19 cellular contexts compared by ENCODE assay signal in the genomic region with DNA sequence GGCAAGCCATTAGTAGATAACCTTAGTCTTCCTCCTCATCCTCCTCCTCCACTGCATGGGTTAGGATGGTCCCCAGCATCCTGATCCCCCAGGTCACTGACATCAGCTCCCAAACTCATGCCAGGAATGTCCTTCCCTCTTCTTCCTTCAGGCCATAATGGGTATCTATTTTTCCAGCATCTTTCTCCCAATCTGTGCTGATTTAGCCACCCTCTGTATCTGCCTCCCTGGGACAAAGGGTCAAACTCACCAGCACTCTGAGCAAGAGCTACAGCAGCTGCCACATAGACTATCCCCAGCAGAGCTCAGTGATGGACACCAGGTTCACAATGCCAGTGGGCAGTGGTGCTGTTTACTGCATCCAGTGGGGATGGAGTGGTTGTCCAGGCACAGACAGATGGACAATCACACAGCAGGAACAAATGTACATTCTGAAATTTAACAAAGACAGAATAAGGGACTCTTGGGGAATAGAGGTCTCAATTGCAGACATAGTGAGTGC.
DNase-seq lines count a peak whose midpoint lies in the region; ATAC-seq and TF ChIP-seq lines count a peak whose summit lies in the region.
"Had no signal": no experiment of that assay in that cellular context is flagged by ENCODE, and none has a peak within 500 bp of the region (broad histone marks: within the 10 kb centered on the region; RNA-seq: fewer than 3 reads in every experiment).

No MANE protein-coding gene starts in this region.

- H3K27ac ChIP-seq in MM.1S (ENCODE audit: low read length) (no peak overlapping the region; the same call in 1 of the 2 replicates), GM23248 (no peak overlapping the region)
- H3K27ac ChIP-seq: 22Rv1, SJSA1 had no signal

- H3K79me2 ChIP-seq in MM.1S (ENCODE audit: low read length) (no peaks in the 10 kb centered on the region), GM23248 (ENCODE audit: insufficient read depth) (no peaks in the 10 kb centered on the region)

- no peak overlapping the region for H3K27ac Mint-ChIP-seq in activated CD4-positive, alpha-beta T cell treated with anti-CD3 and anti-CD28 coated beads, Interleukin-2, amount 10 ng/mL, durations not matched to agents 24 days and 14 days
- peak overlapping the region; percentile 86 for H3K27ac Mint-ChIP-seq in stimulated activated memory B cell treated with anti-CD40 and anti-IgM and Interleukin-4, amounts not matched to agents 10 μg/mL and 1 μg/mL and 100 μg/mL, for 72 hours
- no peak overlapping the region for H3K27ac Mint-ChIP-seq in activated T-cell treated with anti-CD3 and anti-CD28 coated beads, Interleukin-2, amount 50 U/mL, for 72 hours

- no peak for ATAC-seq in stimulated activated memory B cell treated with anti-CD40 and anti-IgM and Interleukin-4, amounts not matched to agents 10 μg/mL and 1 μg/mL and 100 μg/mL, for 72 hours
- ATAC-seq in activated T-cell treated with anti-CD3 and anti-CD28 coated beads, Interleukin-2, amount 50 U/mL, for 72 hours (replicated peaks in 1 of 2), result no peak

- peaks cover 19% of the 10 kb centered on the region for H3F3A ChIP-seq in MM.1S (ENCODE audit: insufficient read depth, low read length)
- no peaks in the 10 kb centered on the region for H3F3A ChIP-seq in GM23248 (ENCODE audit: insufficient read depth)

- no peak overlapping the region for H3K4me3 ChIP-seq in MM.1S (ENCODE audit: low read length)
- no peak overlapping the region for H3K4me3 ChIP-seq in GM23248
- H3K4me3 ChIP-seq: Peyer's patch, SJSA1 had no signal

- H3K27me3 ChIP-seq in MM.1S (replicated peaks; ENCODE audit: insufficient read depth, low read length) (no peaks in the 10 kb centered on the region), GM23248 (replicated peaks; ENCODE audit: insufficient read depth) (peaks cover 48% of the 10 kb centered on the region)
- H3K27me3 ChIP-seq: Peyer's patch had no signal

- peaks cover 14% of the 10 kb centered on the region for H3K9me3 Mint-ChIP-seq in activated CD4-positive, alpha-beta T cell treated with anti-CD3 and anti-CD28 coated beads, Interleukin-2, amount 10 ng/mL, durations not matched to agents 24 days and 14 days
- H3K9me3 Mint-ChIP-seq in stimulated activated memory B cell treated with anti-CD40 and anti-IgM and Interleukin-4, amounts not matched to agents 10 μg/mL and 1 μg/mL and 100 μg/mL, for 72 hours, result peaks cover 42% of the 10 kb centered on the region
- H3K9me3 Mint-ChIP-seq in activated T-cell treated with anti-CD3 and anti-CD28 coated beads, Interleukin-2, amount 50 U/mL, for 72 hours, result peaks cover 0 to 2% of the 10 kb centered on the region in 2 donors

- H3K36me3 ChIP-seq in MM.1S (replicated peaks; ENCODE audit: insufficient read depth, low read length) (no peaks in the 10 kb centered on the region), GM23248 (ENCODE audit: low read depth) (no peaks in the 10 kb centered on the region)
- H3K36me3 ChIP-seq: BE2C, Peyer's patch, SJSA1 had no signal

- H2AFZ ChIP-seq in MM.1S (ENCODE audit: low read length) (no peak overlapping the region), GM23248 (no peak overlapping the region)

- no peaks in the 10 kb centered on the region for H3K36me3 Mint-ChIP-seq in activated CD4-positive, alpha-beta T cell treated with anti-CD3 and anti-CD28 coated beads, Interleukin-2, amount 10 ng/mL, durations not matched to agents 24 days and 14 days (ENCODE audit: low read depth)
- H3K36me3 Mint-ChIP-seq in stimulated activated memory B cell treated with anti-CD40 and anti-IgM and Interleukin-4, amounts not matched to agents 10 μg/mL and 1 μg/mL and 100 μg/mL, for 72 hours, result peaks cover 61% of the 10 kb centered on the region
- H3K36me3 Mint-ChIP-seq in activated T-cell treated with anti-CD3 and anti-CD28 coated beads, Interleukin-2, amount 50 U/mL, for 72 hours (ENCODE audit: insufficient read depth in 2 of 2), result peaks cover 0 to 2% of the 10 kb centered on the region in 2 donors
- H3K36me3 Mint-ChIP-seq: CD4-positive, alpha-beta memory T cell had no signal

- H4K20me1 ChIP-seq in MM.1S (ENCODE audit: insufficient read depth, low read length) (no peaks in the 10 kb centered on the region), GM23248 (ENCODE audit: insufficient read depth) (no peaks in the 10 kb centered on the region)

- peak overlapping the region; percentile 80 for H3K4me2 ChIP-seq in MM.1S (ENCODE audit: low read depth, low read length)
- H3K4me2 ChIP-seq in GM23248 (ENCODE audit: unreplicated experiment), result no peak overlapping the region

- no peaks in the 10 kb centered on the region for H3K9me2 ChIP-seq in MM.1S (replicated peaks; ENCODE audit: insufficient read depth, low read length)
- no peaks in the 10 kb centered on the region for H3K9me2 ChIP-seq in GM23248 (ENCODE audit: insufficient read depth)

- H3K4me1 ChIP-seq in MM.1S (ENCODE audit: low read length), result peaks cover 30% of the 10 kb centered on the region
- no peaks in the 10 kb centered on the region for H3K4me1 ChIP-seq in GM23248 (ENCODE audit: insufficient read depth)
- H3K4me1 ChIP-seq: BE2C, Peyer's patch, SJSA1 had no signal

- no peaks in the 10 kb centered on the region for H3K9me3 ChIP-seq in MM.1S (replicated peaks; ENCODE audit: insufficient read depth, low read length)
- no peaks in the 10 kb centered on the region for H3K9me3 ChIP-seq in GM23248 (ENCODE audit: low read depth)
- H3K9me3 ChIP-seq: BE2C, Peyer's patch, SJSA1 had no signal

- peaks cover 9% of the 10 kb centered on the region for H3K4me1 Mint-ChIP-seq in activated CD4-positive, alpha-beta T cell treated with anti-CD3 and anti-CD28 coated beads, Interleukin-2, amount 10 ng/mL, durations not matched to agents 24 days and 14 days
- H3K4me1 Mint-ChIP-seq in stimulated activated memory B cell treated with anti-CD40 and anti-IgM and Interleukin-4, amounts not matched to agents 10 μg/mL and 1 μg/mL and 100 μg/mL, for 72 hours, result peaks cover 47% of the 10 kb centered on the region
- H3K4me1 Mint-ChIP-seq in activated T-cell treated with anti-CD3 and anti-CD28 coated beads, Interleukin-2, amount 50 U/mL, for 72 hours (ENCODE audit: low read depth), result peaks cover 16% of the 10 kb centered on the region
- H3K4me1 Mint-ChIP-seq: CD4-positive, alpha-beta memory T cell had no signal

- DNase-seq in activated CD4-positive, alpha-beta T cell treated with anti-CD3 and anti-CD28 coated beads, Interleukin-2, amount 10 ng/mL, durations not matched to agents 24 days and 14 days, result peak; percentile 43
- no peak for DNase-seq in activated CD4-positive, alpha-beta T cell treated with anti-CD3 and anti-CD28 coated beads, Interleukin-2, amount 50 U/mL, for 4 hours
- DNase-seq in MM.1S, result no peak
- peak; percentile 1 for DNase-seq in dedifferentiated amniotic fluid mesenchymal stem cell (ENCODE audit: extremely low spot score)
- DNase-seq in activated T-cell treated with anti-CD3 and anti-CD28 coated beads, Interleukin-2, amount 50 U/mL, for 72 hours, result no peak
- DNase-seq in H4 (ENCODE audit: low spot score), result no peak
- DNase-seq in GM23248, result no peak
- DNase-seq: BE2C; CD4-positive, alpha-beta memory T cell; DMS153; EL; Kasumi-1; NCI-H187 treated with DMSO at 0.1 percent for 48 hours; NCI-H2227 treated with DMSO at 0.1 percent for 48 hours; NCI-H510A treated with DMSO at 0.1 percent for 48 hours had no signal

- peaks cover 20% of the 10 kb centered on the region for H3K27me3 Mint-ChIP-seq in activated CD4-positive, alpha-beta T cell treated with anti-CD3 and anti-CD28 coated beads, Interleukin-2, amount 10 ng/mL, durations not matched to agents 24 days and 14 days
- no peaks in the 10 kb centered on the region for H3K27me3 Mint-ChIP-seq in stimulated activated memory B cell treated with anti-CD40 and anti-IgM and Interleukin-4, amounts not matched to agents 10 μg/mL and 1 μg/mL and 100 μg/mL, for 72 hours
- peaks cover 53% of the 10 kb centered on the region for H3K27me3 Mint-ChIP-seq in activated T-cell treated with anti-CD3 and anti-CD28 coated beads, Interleukin-2, amount 50 U/mL, for 72 hours (ENCODE audit: low read depth)

- no peak overlapping the region for H3K4me3 Mint-ChIP-seq in activated CD4-positive, alpha-beta T cell treated with anti-CD3 and anti-CD28 coated beads, Interleukin-2, amount 10 ng/mL, durations not matched to agents 24 days and 14 days
- H3K4me3 Mint-ChIP-seq in stimulated activated memory B cell treated with anti-CD40 and anti-IgM and Interleukin-4, amounts not matched to agents 10 μg/mL and 1 μg/mL and 100 μg/mL, for 72 hours, result no peak overlapping the region
- no peak overlapping the region for H3K4me3 Mint-ChIP-seq in activated T-cell treated with anti-CD3 and anti-CD28 coated beads, Interleukin-2, amount 50 U/mL, for 72 hours
- H3K4me3 Mint-ChIP-seq: CD4-positive, alpha-beta memory T cell had no signal

- H3K9ac ChIP-seq in MM.1S (ENCODE audit: low read length) (no peak overlapping the region), GM23248 (no peak overlapping the region)

- TF ChIP-seq CTCF in MM.1S (IDR thresholded peaks at IDR 0.05; ENCODE audit: low read length), result no peak

- in situ Hi-C loops in GM23248 (cut with MboI), result no loop called here

- intact Hi-C loops in activated CD4-positive, alpha-beta T cell treated with anti-CD3 and anti-CD28 coated beads, Interleukin-2, amount 10 ng/mL, durations not matched to agents 24 days and 14 days (cut with micrococcal nuclease), result no loop called here

Comparison
In these comparisons a context has a peak if more than half of its experiments do, and no peak if none do; other contexts are left out.
1. DNase-seq: peak in activated CD4-positive, alpha-beta T cell treated with anti-CD3 and anti-CD28 coated beads, Interleukin-2, amount 10 ng/mL, durations not matched to agents 24 days and 14 days (single experiment) and dedifferentiated amniotic fluid mesenchymal stem cell (single experiment); none in activated CD4-positive, alpha-beta T cell treated with anti-CD3 and anti-CD28 coated beads, Interleukin-2, amount 50 U/mL, for 4 hours (0 of 2), MM.1S (single experiment), activated T-cell treated with anti-CD3 and anti-CD28 coated beads, Interleukin-2, amount 50 U/mL, for 72 hours (0 of 2), H4 (single experiment) and GM23248 (single experiment).